In genomic region chr9:101148344-101148743, GRCh38 we compare ENCODE assay signal across 1 cellular context.
TF ChIP-seq lines count a peak whose summit lies in the region.

No MANE protein-coding gene starts in this region.

TF ChIP-seq in GM23338, 12 proteins besides CTCF, POLR2A, EP300 and RAD21:
- peak; percentile 39; the same call in 1 of the 2 replicates for TF ChIP-seq ZNF462 (CRISPR knock-in tag; IDR thresholded peaks at IDR 0.05)
- TF ChIP-seq ZNF331 (CRISPR knock-in tag; IDR thresholded peaks at IDR 0.05; ENCODE audit: low read depth) = no peak
TF ChIP-seq in GM23338: peak in this region for 1.
